ENCODE assay signal across 1 cellular context in genomic region chr17:29867643-29868181, GRCh38.
TF ChIP-seq lines count a peak whose summit lies in the region.

No MANE protein-coding gene starts in this region.

TF ChIP-seq in GM23338, 12 proteins besides CTCF, POLR2A, EP300 and RAD21 (continued from another document):
- TF ChIP-seq ZNF462 (CRISPR knock-in tag; IDR thresholded peaks at IDR 0.05) (no peak), REST (IDR thresholded peaks at IDR 0.05; ENCODE audit: unreplicated experiment) (no peak), NANOG (IDR thresholded peaks at IDR 0.05; ENCODE audit: borderline replicate concordance) (no peak)
TF ChIP-seq in GM23338: peak in this region for 0.
